9 cellular contexts compared by ENCODE assay signal in genomic region chr1:206030714-206031113, GRCh38. TPM values are rescaled to one million over a fixed set of nuclear protein-coding genes. Genes with fewer than 3 reads are reported as not detected.
A peak's percentile ranks its signal among the peaks of the same experiment; 100 is the strongest.
DNase-seq lines count a peak whose midpoint lies in the region; ATAC-seq and TF ChIP-seq lines count a peak whose summit lies in the region.
"Had no signal": no experiment of that assay in that cellular context is flagged by ENCODE, and none has a peak within 500 bp of the region (broad histone marks: within the 10 kb centered on the region; RNA-seq: fewer than 3 reads in every experiment).

No MANE protein-coding gene starts in this region.

- DNase-seq in CMK (ENCODE audit: low read depth) = peak; percentile 29
- peak; percentile 72 to 79 for DNase-seq in PC-9
- peak; percentile 57 to 75 for DNase-seq in activated T-cell treated with anti-CD3 and anti-CD28 coated beads, Interleukin-2, amount 50 U/mL, for 48 hours
- peak; percentile 67 for DNase-seq in fibroblast of peridontal ligament (ENCODE audit: extremely low read depth)
- peak; percentile 36 to 40 for DNase-seq in tibial nerve (ENCODE audit: low spot score in 2 of 2)

- peak; percentile 99 for TF ChIP-seq CTCF in LNCAP (IDR thresholded peaks at IDR 0.05)
- peak; percentile 84 for TF ChIP-seq CTCF in PC-9 (conservative IDR thresholded peaks at IDR 0.05)
- TF ChIP-seq CTCF in neutrophil (IDR thresholded peaks at IDR 0.05) = peak; percentile 18
- peak in 4 of 5 experiments; percentile 44 to 69 (median 65) for TF ChIP-seq CTCF in tibial nerve (IDR thresholded peaks at IDR 0.05)

- no peaks in the 10 kb centered on the region for H3K79me2 ChIP-seq in PC-9 (ENCODE audit: low read depth)

- H3K9me3 ChIP-seq in PC-9 (ENCODE audit: insufficient read depth, low read depth) (no peaks in the 10 kb centered on the region), neutrophil (no peaks in the 10 kb centered on the region), tibial nerve (no peaks in the 10 kb centered on the region)

- H3K27me3 ChIP-seq in PC-9 (ENCODE audit: insufficient read depth, low read depth) (no peaks in the 10 kb centered on the region), neutrophil (peaks cover 12% of the 10 kb centered on the region), tibial nerve (peaks cover 0 to 7% of the 10 kb centered on the region in 2 donors)

- no peak for TF ChIP-seq EP300 in tibial nerve (IDR thresholded peaks at IDR 0.05)

- whole genome bisulfite sequencing in tibial nerve, 2 donors = 4 to 13% methylated on average over 4 of the region's 4 CpGs

- H3K36me3 ChIP-seq in PC-9 (ENCODE audit: low read depth) = no peaks in the 10 kb centered on the region
- H3K36me3 ChIP-seq in neutrophil = no peaks in the 10 kb centered on the region
- H3K36me3 ChIP-seq in tibial nerve = no peaks in the 10 kb centered on the region

- ATAC-seq in GM21381 (IDR thresholded peaks at IDR 0.05; ENCODE audit: unreplicated experiment) = peak; percentile 82

- CTCF ChIA-PET in PC-9 (lab: Charles Lee) = interaction anchor here (0.6 to 1.1 kb wide), 4 partner anchors 45 to 97 kb away, joined by 3 to 6 read pairs (median 4); no protein-coding TSS in a partner anchor

- peak overlapping the region; percentile 15; the same call in 1 of the 2 replicates for H3K4me2 ChIP-seq in PC-9

- H3K4me3 ChIP-seq in PC-9 = no peak overlapping the region
- no peak overlapping the region for H3K4me3 ChIP-seq in neutrophil (ENCODE audit: low read depth in 1 of 2, low read length in 1 of 2)
- H3K4me3 ChIP-seq in tibial nerve = no peak overlapping the region

- no peak overlapping the region for H2AFZ ChIP-seq in PC-9

- H3K4me1 ChIP-seq in PC-9 (replicated peaks; ENCODE audit: insufficient read depth) = peaks cover 5% of the 10 kb centered on the region; the same call in 1 of the 2 replicates
- H3K4me1 ChIP-seq in neutrophil (ENCODE audit: control insufficient read depth in 1 of 2, insufficient read depth in 1 of 2, low read depth in 1 of 2, low read length in 1 of 2) = peaks cover 0 to 5% of the 10 kb centered on the region in 2 experiments
- no peaks in the 10 kb centered on the region for H3K4me1 ChIP-seq in tibial nerve

- POLR2A ChIA-PET in PC-9 (lab: Charles Lee; ENCODE audit: unreplicated experiment) = interaction anchor here (0.5 to 0.6 kb wide), 3 partner anchors 31 to 1054 kb away, joined by 3 to 4 read pairs (median 3); no protein-coding TSS in a partner anchor

- no peaks in the 10 kb centered on the region for H4K20me1 ChIP-seq in PC-9 (ENCODE audit: insufficient read depth)

- BruUV-seq in PC-9 (replicated peaks; lab: Mats Ljungman, UMichigan) = no TSS peak

- no peaks in the 10 kb centered on the region; the same call in 1 of the 2 replicates for H3F3A ChIP-seq in PC-9 (ENCODE audit: insufficient read depth, low read depth)

- no peak for TF ChIP-seq POLR2A in tibial nerve (IDR thresholded peaks at IDR 0.05)

- intact Hi-C loops in PC-9 (cut with micrococcal nuclease; ENCODE audit: unreplicated experiment) = loop anchor here (1.0 to 2.0 kb wide), 2 partner anchors 46 to 76 kb away; no protein-coding TSS in a partner anchor

- no peaks in the 10 kb centered on the region for H3K9me2 ChIP-seq in PC-9 (ENCODE audit: insufficient read depth)

- H3K27ac ChIP-seq in PC-9 = no peak overlapping the region
- H3K27ac ChIP-seq in neutrophil = no peak overlapping the region
- H3K27ac ChIP-seq in tibial nerve = no peak overlapping the region

RNA-seq across cellular contexts. Expression of gene CTSE, which starts 7.0 kb away (rescaled TPM):
- 0.65 and 1.2 TPM in 2 replicates for total RNA-seq in PC-9 (2021)
- total RNA-seq in tibial nerve = not detected
- total RNA-seq: T-helper 2 cell treated with Interferon-gamma antibody and Interleukin-4, amounts not matched to agents 100 ng/mL and 5 ng/mL, for 36 hours had no signal

RNA-seq across cellular contexts. Expression of gene RHEX, which starts 22.3 kb away (rescaled TPM):
- total RNA-seq in PC-9 (2021) (not detected in 2 replicates), tibial nerve (1 to 10 TPM in 2 of 4 donors, not detected in 2; 1.2 to 4.8 TPM)
- total RNA-seq: T-helper 2 cell treated with Interferon-gamma antibody and Interleukin-4, amounts not matched to agents 100 ng/mL and 5 ng/mL, for 36 hours had no signal

RNA-seq across cellular contexts. Expression of gene RAB7B, which starts 27.5 kb away (rescaled TPM):
- total RNA-seq in PC-9 (2021) (not detected in 2 replicates), tibial nerve (1 to 10 TPM in 2 of 4 donors, under 1 TPM in 2; 0.78 to 2.4 (median 1.3) TPM)
- total RNA-seq: T-helper 2 cell treated with Interferon-gamma antibody and Interleukin-4, amounts not matched to agents 100 ng/mL and 5 ng/mL, for 36 hours had no signal

Comparison
In these comparisons a context has a peak if more than half of its experiments do, and no peak if none do; other contexts are left out.
1. CTCF ChIP-seq: peak in every context shown above with its lines; median percentile 99 in LNCAP; 84 in PC-9; 65 in tibial nerve; 18 in neutrophil.